8 cellular contexts compared by ENCODE assay signal in the genomic region with DNA sequence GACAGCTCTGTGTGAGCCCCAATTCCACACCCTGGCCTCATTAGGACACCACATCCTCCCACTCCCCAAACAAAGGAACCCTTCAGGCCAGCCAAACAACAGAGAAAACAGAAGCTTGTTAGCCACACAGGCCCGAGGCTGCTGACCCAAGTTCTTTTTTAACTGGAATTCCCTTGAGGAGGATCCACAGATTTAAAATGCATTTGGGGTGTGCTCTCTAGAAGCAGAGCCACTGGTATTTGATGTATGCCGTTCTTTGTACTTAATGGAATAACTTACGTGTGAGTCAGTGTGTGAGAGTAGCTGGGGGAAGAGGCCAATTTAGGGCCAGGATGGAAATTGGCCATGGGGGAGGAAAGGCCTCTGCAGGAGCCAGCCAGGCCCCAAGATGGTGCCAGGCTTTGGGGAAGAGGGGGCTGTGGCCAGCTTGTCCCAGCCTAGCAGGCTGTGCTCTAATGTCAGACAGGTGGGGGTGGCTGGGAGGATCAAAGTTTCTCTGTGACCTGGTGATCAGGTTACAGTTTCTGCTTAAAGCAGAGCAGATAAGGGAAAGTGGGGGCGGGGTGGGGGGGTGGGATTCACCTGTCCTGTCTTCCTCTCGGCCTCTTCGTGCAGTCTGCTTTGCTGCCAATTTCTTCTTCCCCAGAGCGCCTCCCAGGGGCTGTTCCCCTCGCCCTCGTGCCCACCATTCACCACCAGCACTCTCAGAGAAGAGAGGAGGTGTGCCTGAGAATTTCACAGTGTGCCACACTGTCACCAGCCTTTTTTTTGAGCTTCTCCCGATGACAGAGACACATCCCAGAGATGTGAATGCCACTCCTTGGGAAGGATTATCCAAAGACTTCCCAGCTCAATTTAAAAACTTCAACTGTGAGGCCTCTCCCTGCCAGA. TPM values are rescaled to one million over a fixed set of nuclear protein-coding genes. Genes with fewer than 3 reads are reported as not detected.
DNase-seq lines count a peak whose midpoint lies in the region; ATAC-seq, FAIRE-seq and TF ChIP-seq lines count a peak whose summit lies in the region.

No MANE protein-coding gene starts in this region.

- no peaks in the 10 kb centered on the region for H3K27me3 Mint-ChIP-seq in neural crest cell (ENCODE audit: low read depth)
- H3K27me3 Mint-ChIP-seq in natural killer cell (ENCODE audit: low read depth in 2 of 2), result no peaks in the 10 kb centered on the region

- H3K36me3 Mint-ChIP-seq in neural crest cell (ENCODE audit: low read depth), result no peaks in the 10 kb centered on the region
- no peaks in the 10 kb centered on the region for H3K36me3 Mint-ChIP-seq in natural killer cell

- H3K36me3 ChIP-seq in SJSA1, result no peaks in the 10 kb centered on the region

- no peak overlapping the region for H3K4me3 ChIP-seq in SJSA1

- peaks cover 35% of the 10 kb centered on the region for H3K4me1 Mint-ChIP-seq in neural crest cell
- peaks cover 19 to 31% of the 10 kb centered on the region in 2 donors for H3K4me1 Mint-ChIP-seq in natural killer cell

- peak overlapping the region; percentile 97 for H3K27ac Mint-ChIP-seq in neural crest cell (ENCODE audit: unreplicated experiment)
- H3K27ac Mint-ChIP-seq in natural killer cell, result peak overlapping the region in 1 of 2 donors; percentile 46

- no peak for ATAC-seq in GM18870 (IDR thresholded peaks at IDR 0.05; ENCODE audit: unreplicated experiment)
- ATAC-seq in natural killer cell, result no peak

- H3K9me3 Mint-ChIP-seq in neural crest cell (no peaks in the 10 kb centered on the region), natural killer cell (no peaks in the 10 kb centered on the region)

- H3K27me3 ChIP-seq in SJSA1 (replicated peaks), result no peaks in the 10 kb centered on the region

- DNase-seq in SJSA1 (ENCODE audit: low read depth in 1 of 2, low spot score in 2 of 2), result peak; percentile 84 to 93
- peak; percentile 97 for DNase-seq in fibroblast of peridontal ligament (ENCODE audit: extremely low read depth)
- peak; percentile 33 for DNase-seq in neural crest cell (ENCODE audit: low read depth, low spot score)
- no peak for DNase-seq in GOT3 (lab: John Stamatoyannopoulos, UW)
- no peak for DNase-seq in stimulated activated CD4-positive, alpha-beta T cell treated with anti-CD3 and anti-CD28 coated beads, Interleukin-1b, Interleukin-23, amount 100 ng/mL, for 48 hours
- DNase-seq in natural killer cell, result no peak

- intact Hi-C loops in natural killer cell (cut with micrococcal nuclease), result no loop called here

- peak; percentile 98 for FAIRE-seq in G401.6 (lab: Jason Lieb, UNC)

- no peaks in the 10 kb centered on the region for H3K9me3 ChIP-seq in SJSA1 (replicated peaks)

- H3K4me1 ChIP-seq in SJSA1 (replicated peaks), result peaks cover 69% of the 10 kb centered on the region

- H3K4me3 Mint-ChIP-seq in neural crest cell, result peak overlapping the region; percentile 71
- H3K4me3 Mint-ChIP-seq in natural killer cell, result no peak overlapping the region

- TF ChIP-seq CTCF in neural crest cell (conservative IDR thresholded peaks at IDR 0.05) (no peak), natural killer cell (IDR thresholded peaks at IDR 0.05) (no peak)

- peak overlapping the region; percentile 93 for H3K27ac ChIP-seq in SJSA1

RNA-seq across cellular contexts. Expression of a gene that starts 50.8 kb away (rescaled TPM):
- 32.0 and 36.4 TPM in 2 replicates for total RNA-seq in SJSA1 (2014; rRNA removed; shearing (Covaris generic))
- total RNA-seq in neural crest cell (15.9 and 16.3 TPM in 2 replicates), natural killer cell (10 to 100 TPM; 35.7 to 43.2 (median 35.7) TPM)

RNA-seq across cellular contexts. Expression of a gene that starts 51.2 kb away (rescaled TPM):
- 1.8 TPM in 1 of 2 replicates, not detected in the other for total RNA-seq in SJSA1 (2014; rRNA removed; shearing (Covaris generic))
- total RNA-seq in neural crest cell, result 0.61 and 1.6 TPM in 2 replicates
- under 1 TPM in 2 of 3 donors, not detected in 1; 0.26 to 0.78 TPM for total RNA-seq in natural killer cell

Comparison
In these comparisons a context has a peak if more than half of its experiments do, and no peak if none do; other contexts are left out.
1. DNase-seq: peak in SJSA1 (2 of 2), fibroblast of peridontal ligament (single experiment) and neural crest cell (single experiment); none in GOT3 (single experiment), stimulated activated CD4-positive, alpha-beta T cell treated with anti-CD3 and anti-CD28 coated beads, Interleukin-1b, Interleukin-23, amount 100 ng/mL, for 48 hours (single experiment) and natural killer cell (single experiment).